ENCODE assay signal across 18 cellular contexts in genomic region chr9:85117831-85118230, GRCh38.
DNase-seq lines count a peak whose midpoint lies in the region; ATAC-seq and TF ChIP-seq lines count a peak whose summit lies in the region.
"Had no signal": no experiment of that assay in that cellular context is flagged by ENCODE, and none has a peak within 500 bp of the region (broad histone marks: within the 10 kb centered on the region; RNA-seq: fewer than 3 reads in every experiment).

No MANE protein-coding gene starts in this region.

- no peak overlapping the region for H3K9ac ChIP-seq in PC-3 (ENCODE audit: low read length)

- no peaks in the 10 kb centered on the region for H4K20me1 ChIP-seq in PC-3 (ENCODE audit: low read length)

- H3K27me3 ChIP-seq in PC-3 (ENCODE audit: low read length): no peaks in the 10 kb centered on the region
- no peaks in the 10 kb centered on the region for H3K27me3 ChIP-seq in transverse colon
- H3K27me3 ChIP-seq in HAP-1 (ENCODE audit: low read depth): peaks cover 2% of the 10 kb centered on the region; the same call in 1 of the 2 replicates

- H3K4me1 ChIP-seq in PC-3 (ENCODE audit: insufficient read depth, low read length) (0 out of 2 replicates have a peak, but pooled peaks cover 3% of the 10 kb centered on the region), transverse colon (no peaks in the 10 kb centered on the region), HAP-1 (no peaks in the 10 kb centered on the region)

- no peak overlapping the region for H3K4me3 Mint-ChIP-seq in mesothelial cell of epicardium
- H3K4me3 Mint-ChIP-seq: H9, IgD-negative memory B cell had no signal

- H3K27me3 Mint-ChIP-seq in mesothelial cell of epicardium (ENCODE audit: low read depth): no peaks in the 10 kb centered on the region
- H3K27me3 Mint-ChIP-seq: IgD-negative memory B cell had no signal

- BruUV-seq in PC-3 (replicated peaks; lab: Mats Ljungman, UMichigan): no TSS peak

- H3K4me1 Mint-ChIP-seq in mesothelial cell of epicardium: peaks cover 3% of the 10 kb centered on the region
- H3K4me1 Mint-ChIP-seq: IgD-negative memory B cell had no signal

- no peak overlapping the region for H3K27ac ChIP-seq in PC-3 (ENCODE audit: low read length)
- peak overlapping the region; percentile 81 for H3K27ac ChIP-seq in epithelial cell of prostate
- H3K27ac ChIP-seq in transverse colon: no peak overlapping the region
- H3K27ac ChIP-seq: C4-2B had no signal

- H3F3A ChIP-seq in PC-3 (ENCODE audit: low read length, unreplicated experiment): no peaks in the 10 kb centered on the region

- ATAC-seq in PC-3 (no peak), GM21423 (IDR thresholded peaks at IDR 0.05; ENCODE audit: unreplicated experiment) (no peak)
- ATAC-seq: Panc1, Right ventricle myocardium inferior had no signal

- no peak for TF ChIP-seq POLR2A in transverse colon (IDR thresholded peaks at IDR 0.05)

- peaks cover 4% of the 10 kb centered on the region for H3K9me3 Mint-ChIP-seq in mesothelial cell of epicardium
- H3K9me3 Mint-ChIP-seq: H9, IgD-negative memory B cell had no signal

- no peak for DNase-seq in HEK293T (ENCODE audit: extremely low spot score)
- DNase-seq in PC-3: peak; percentile 18
- peak; percentile 80 for DNase-seq in epithelial cell of prostate (ENCODE audit: low read depth, low spot score)
- DNase-seq in transverse colon: peak; percentile 24
- DNase-seq in HAP-1 (ENCODE audit: low spot score in 2 of 2): no peak
- no peak for DNase-seq in mesothelial cell of epicardium (ENCODE audit: low spot score in 2 of 2, unreplicated experiment in 2 of 2)
- DNase-seq: ACHN, DND-41, H9, Kasumi-1, NCI-H1105, NCI-H2081, NCI-H510A treated with DMSO at 0.1 percent for 48 hours had no signal

- intact Hi-C loops in PC-3 (cut with micrococcal nuclease): no loop called here
- intact Hi-C loops in transverse colon (cut with DNase I; ENCODE audit: low total_unique reads): no loop called here

- no peaks in the 10 kb centered on the region for H3K9me2 ChIP-seq in PC-3 (replicated peaks; ENCODE audit: low read length)

- H3K4me3 ChIP-seq in PC-3 (ENCODE audit: low read length) (no peak overlapping the region), transverse colon (no peak overlapping the region), HAP-1 (no peak overlapping the region)

- TF ChIP-seq EP300 in transverse colon (IDR thresholded peaks at IDR 0.05; ENCODE audit: low read depth): no peak

- H3K79me2 ChIP-seq in PC-3 (ENCODE audit: low read length): no peaks in the 10 kb centered on the region

- H3K36me3 ChIP-seq in PC-3 (ENCODE audit: low read depth, low read length) (no peaks in the 10 kb centered on the region), transverse colon (no peaks in the 10 kb centered on the region), HAP-1 (replicated peaks) (no peaks in the 10 kb centered on the region)

- peaks cover 2% of the 10 kb centered on the region for H3K36me3 Mint-ChIP-seq in mesothelial cell of epicardium
- H3K36me3 Mint-ChIP-seq: IgD-negative memory B cell had no signal

- POLR2A ChIA-PET in HEK293T (lab: Yijun Ruan, JAX) (no interaction called here), PC-3 (lab: Charles Lee; ENCODE audit: unreplicated experiment) (no interaction called here)

- in situ Hi-C loops in transverse colon (cut with MboI; ENCODE audit: low pct_ligation_motif_present in 1 of 4, low pct_unique_long_range_greater_than_20kb in 1 of 4, low sequenced_read_pairs in 3 of 4) (no loop called here), HAP-1 (cut with MboI; ENCODE audit: low sequenced_read_pairs) (no loop called here)

- WGBS in transverse colon (ENCODE audit: low coverage in 1 of 2), 2 donors: 28 to 31% methylated on average over 4 of the region's 4 CpGs

- no peaks in the 10 kb centered on the region for H3K9me3 ChIP-seq in PC-3 (ENCODE audit: low read length)
- H3K9me3 ChIP-seq in transverse colon: no peaks in the 10 kb centered on the region
- H3K9me3 ChIP-seq in HAP-1: no peaks in the 10 kb centered on the region

- no peak for TF ChIP-seq CTCF in PC-3 (conservative IDR thresholded peaks at IDR 0.05; ENCODE audit: low read depth, low read length)
- no peak for TF ChIP-seq CTCF in transverse colon (IDR thresholded peaks at IDR 0.05)
- no peak for TF ChIP-seq CTCF in mesothelial cell of epicardium (IDR thresholded peaks at IDR 0.05; ENCODE audit: unreplicated experiment)

- CTCF ChIA-PET in HEK293T (lab: Yijun Ruan, JAX) (no interaction called here), PC-3 (lab: Charles Lee) (no interaction called here)

- H3K27ac Mint-ChIP-seq in mesothelial cell of epicardium: no peak overlapping the region
- H3K27ac Mint-ChIP-seq: H9, IgD-negative memory B cell had no signal

- no peak overlapping the region for H2AFZ ChIP-seq in PC-3 (ENCODE audit: low read length)

- H3K4me2 ChIP-seq in PC-3 (ENCODE audit: low read length): no peak overlapping the region

TF ChIP-seq in HEK293T, 16 proteins besides CTCF, POLR2A, EP300 and RAD21:
- no peak for TF ChIP-seq SP1 (IDR thresholded peaks at IDR 0.05)
- no peak for TF ChIP-seq SUZ12 (IDR thresholded peaks at IDR 0.05)
- no peak for TF ChIP-seq ZNF384 (IDR thresholded peaks at IDR 0.05)
- peak; percentile 50; the same call in 1 of the 2 replicates for TF ChIP-seq PKNOX1 (IDR thresholded peaks at IDR 0.05)
- no peak for TF ChIP-seq L3MBTL2 (conservative IDR thresholded peaks at IDR 0.05)
- TF ChIP-seq HDGF (IDR thresholded peaks at IDR 0.05; ENCODE audit: borderline replicate concordance): no peak

Comparison
In these comparisons a context has a peak if more than half of its experiments do, and no peak if none do; other contexts are left out.
1. DNase-seq: peak in PC-3 (single experiment), epithelial cell of prostate (single experiment) and transverse colon (single experiment); none in HEK293T (single experiment), HAP-1 (0 of 2) and mesothelial cell of epicardium (0 of 2).